Comparison of ENCODE assay signal across 8 cellular contexts in the genomic region with DNA sequence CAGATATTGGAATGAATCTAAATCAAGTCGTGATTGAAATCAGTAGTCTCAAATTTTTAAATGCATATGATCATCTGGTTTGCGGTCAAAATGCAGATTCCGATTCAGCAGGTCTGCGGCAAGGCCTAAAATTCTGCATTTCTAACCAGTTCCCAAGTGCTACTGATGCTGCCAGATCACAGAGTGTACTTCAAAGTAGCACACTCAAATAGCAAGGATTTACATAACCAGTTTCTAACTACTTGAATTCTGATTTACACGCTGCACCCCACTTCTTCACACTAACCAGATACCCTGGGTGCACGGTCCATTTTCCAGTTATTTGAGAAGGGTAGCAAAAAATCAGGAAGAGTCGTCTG. TPM values are rescaled to one million over a fixed set of nuclear protein-coding genes. Genes with fewer than 3 reads are reported as not detected.
A peak's percentile ranks its signal among the peaks of the same experiment; 100 is the strongest.
DNase-seq lines count a peak whose midpoint lies in the region; ATAC-seq and TF ChIP-seq lines count a peak whose summit lies in the region.

No MANE protein-coding gene starts in this region.

- DNase-seq in NOMO-1 treated with DMSO at 0.1 percent for 48 hours (lab: John Stamatoyannopoulos, UW; ENCODE audit: unreplicated experiment) = peak; percentile 2
- no peak for DNase-seq in NOMO-1 treated with dmso at 0.1 percent for 144 hours (lab: John Stamatoyannopoulos, UW; ENCODE audit: unreplicated experiment)
- DNase-seq in activated T-cell treated with anti-CD3 and anti-CD28 coated beads, Interleukin-2, amount 50 U/mL, for 4 hours = no peak
- peak; percentile 24 for DNase-seq in stimulated activated CD8-positive, alpha-beta memory T cell treated with anti-CD3 and anti-CD28 coated beads, Interleukin-4, amount 100 ng/mL, for 48 hours
- DNase-seq in HUDEP-2 (lab: John Stamatoyannopoulos, UW; ENCODE audit: unreplicated experiment in 76 of 76) = no peak
- DNase-seq in GM13977 (ENCODE audit: low spot score) = no peak

- no peaks in the 10 kb centered on the region for H3K9me3 Mint-ChIP-seq in activated T-cell treated with anti-CD3 and anti-CD28 coated beads, Interleukin-2, amount 50 U/mL, for 4 hours

- TF ChIP-seq CTCF in GM13977 (IDR thresholded peaks at IDR 0.05; ENCODE audit: extremely low read depth, insufficient read depth, missing control alignments) = no peak

- in situ Hi-C loops in GM13977 (cut with MboI; ENCODE audit: low pct_unique_long_range_greater_than_20kb, low sequenced_read_pairs, unreplicated experiment) = no loop called here

- peaks cover 8% of the 10 kb centered on the region for H3K4me1 Mint-ChIP-seq in activated T-cell treated with anti-CD3 and anti-CD28 coated beads, Interleukin-2, amount 50 U/mL, for 4 hours (ENCODE audit: low read depth)

- H3K9me3 ChIP-seq in iPS-18c (ENCODE audit: control insufficient read depth, insufficient read depth, low read length) = no peaks in the 10 kb centered on the region

- peak overlapping the region; percentile 77 for H3K4me3 ChIP-seq in iPS-18c (ENCODE audit: insufficient read depth, low read depth, low read length)

- peaks cover 4% of the 10 kb centered on the region for H3K36me3 Mint-ChIP-seq in activated T-cell treated with anti-CD3 and anti-CD28 coated beads, Interleukin-2, amount 50 U/mL, for 4 hours (ENCODE audit: insufficient read depth)

- peak; percentile 2 for ATAC-seq in HG03354 (IDR thresholded peaks at IDR 0.05; ENCODE audit: poor library complexity, severe bottlenecking, unreplicated experiment)
- ATAC-seq in activated T-cell treated with anti-CD3 and anti-CD28 coated beads, Interleukin-2, amount 50 U/mL, for 4 hours = peak; percentile 43 to 62

- peak overlapping the region; percentile 88 for H3K4me3 Mint-ChIP-seq in activated T-cell treated with anti-CD3 and anti-CD28 coated beads, Interleukin-2, amount 50 U/mL, for 4 hours

- H3K27me3 Mint-ChIP-seq in activated T-cell treated with anti-CD3 and anti-CD28 coated beads, Interleukin-2, amount 50 U/mL, for 4 hours (ENCODE audit: low read depth) = no peaks in the 10 kb centered on the region

RNA-seq across cellular contexts. Expression of a gene that starts 0.8 kb away (rescaled TPM):
- 1 to 10 TPM; 6.2 to 7.4 (median 6.4) TPM for total RNA-seq in activated T-cell treated with anti-CD3 and anti-CD28 coated beads, Interleukin-2, amount 50 U/mL, for 4 hours

RNA-seq across cellular contexts. Expression of a gene that starts 15.6 kb away (rescaled TPM):
- total RNA-seq in activated T-cell treated with anti-CD3 and anti-CD28 coated beads, Interleukin-2, amount 50 U/mL, for 4 hours = 1 to 10 TPM in 1 of 3 donors, under 1 TPM in 2; 0.92 to 1.4 (median 0.94) TPM

Comparison
In these comparisons a context has a peak if more than half of its experiments do, and no peak if none do; other contexts are left out.
1. DNase-seq: peak in NOMO-1 treated with DMSO at 0.1 percent for 48 hours (single experiment) and stimulated activated CD8-positive, alpha-beta memory T cell treated with anti-CD3 and anti-CD28 coated beads, Interleukin-4, amount 100 ng/mL, for 48 hours (single experiment); none in NOMO-1 treated with dmso at 0.1 percent for 144 hours (single experiment), activated T-cell treated with anti-CD3 and anti-CD28 coated beads, Interleukin-2, amount 50 U/mL, for 4 hours (single experiment), HUDEP-2 (0 of 76) and GM13977 (single experiment).